12 cellular contexts compared by ENCODE assay signal in genomic region chr7:929311-929711, GRCh38. TPM values are rescaled to one million over a fixed set of nuclear protein-coding genes. Genes with fewer than 3 reads are reported as not detected.
DNase-seq lines count a peak whose midpoint lies in the region; ATAC-seq and TF ChIP-seq lines count a peak whose summit lies in the region.
"Had no signal": no experiment of that assay in that cellular context is flagged by ENCODE, and none has a peak within 500 bp of the region (broad histone marks: within the 10 kb centered on the region; RNA-seq: fewer than 3 reads in every experiment).

No MANE protein-coding gene starts in this region.

- DNase-seq in Right ventricle myocardium inferior (ENCODE audit: missing footprints) = peak; percentile 49
- no peak for DNase-seq in left ventricle myocardium inferior
- peak; percentile 79 for DNase-seq in mesenteric fat pad (ENCODE audit: low spot score)
- DNase-seq in esophagus squamous epithelium (lab: John Stamatoyannopoulos, UW) = no peak
- DNase-seq in NCI-H2029 treated with DMSO at 0.1 percent for 48 hours (lab: John Stamatoyannopoulos, UW) = no peak
- no peak for DNase-seq in H7
- DNase-seq: BE2C had no signal

- intact Hi-C loops in Right ventricle myocardium inferior (cut with DNase I) = no loop called here
- intact Hi-C loops in left ventricle myocardium inferior (cut with micrococcal nuclease) = no loop called here
- intact Hi-C loops in esophagus squamous epithelium (cut with DNase I) = no loop called here

- H3K9me3 ChIP-seq in left ventricle myocardium inferior (replicated peaks) (no peaks in the 10 kb centered on the region), esophagus squamous epithelium (no peaks in the 10 kb centered on the region)
- H3K9me3 ChIP-seq: BE2C had no signal

- H3K27me3 ChIP-seq in left ventricle myocardium inferior (ENCODE audit: low read depth) = peaks cover 6% of the 10 kb centered on the region
- H3K27me3 ChIP-seq in esophagus squamous epithelium = no peaks in the 10 kb centered on the region
- no peaks in the 10 kb centered on the region for H3K27me3 ChIP-seq in H7 (ENCODE audit: control insufficient read depth, insufficient read depth, low read length)
- H3K27me3 ChIP-seq: BE2C had no signal

- no peaks in the 10 kb centered on the region for H3K36me3 ChIP-seq in left ventricle myocardium inferior
- H3K36me3 ChIP-seq in esophagus squamous epithelium = no peaks in the 10 kb centered on the region
- no peaks in the 10 kb centered on the region for H3K36me3 ChIP-seq in H7 (replicated peaks; ENCODE audit: control insufficient read depth, insufficient read depth, low read length)
- H3K36me3 ChIP-seq: BE2C had no signal

- H3K27ac ChIP-seq in left ventricle myocardium inferior (replicated peaks) (no peak overlapping the region), angular gyrus (ENCODE audit: low read depth, low read length) (peak overlapping the region; percentile 99), temporal lobe (ENCODE audit: low read depth, low read length) (peak overlapping the region; percentile 99), esophagus squamous epithelium (peak overlapping the region in 1 of 4 donors; percentile 43)

- 81 to 86% methylated on average over 14 of the region's 14 CpGs for WGBS in esophagus squamous epithelium, 2 donors

- no peak for ATAC-seq in Right ventricle myocardium inferior

- TF ChIP-seq CTCF in left ventricle myocardium inferior (IDR thresholded peaks at IDR 0.05; ENCODE audit: borderline replicate concordance) = no peak
- no peak for TF ChIP-seq CTCF in esophagus squamous epithelium (IDR thresholded peaks at IDR 0.05)

- H3K4me1 ChIP-seq in left ventricle myocardium inferior (peaks cover 13% of the 10 kb centered on the region), esophagus squamous epithelium (peaks cover 0 to 31% (median 0%) of the 10 kb centered on the region in 3 donors)

- no peak for TF ChIP-seq POLR2A in esophagus squamous epithelium (IDR thresholded peaks at IDR 0.05)

- H3K4me3 ChIP-seq in left ventricle myocardium inferior (no peak overlapping the region), esophagus squamous epithelium (no peak overlapping the region), H7 (ENCODE audit: insufficient read depth, low read depth, low read length) (no peak overlapping the region)

RNA-seq across cellular contexts. Expression of gene ADAP1, which starts 25.2 kb away (rescaled TPM):
- total RNA-seq in Right ventricle myocardium inferior (10.0 TPM), left ventricle myocardium inferior (8.4 TPM), mesenteric fat pad (19.2 TPM), temporal lobe (32.0 TPM), esophagus squamous epithelium (10 to 100 TPM in 2 of 4 donors, 1 to 10 TPM in 2; 6.0 to 13.7 (median 9.9) TPM)
- total RNA-seq in H7 (2014; rRNA removed; shearing (Covaris generic)) = 4.9 and 5.0 TPM in 2 replicates

RNA-seq across cellular contexts. Expression of gene COX19, which starts 46.0 kb away (rescaled TPM):
- 8.2 TPM for total RNA-seq in Right ventricle myocardium inferior
- 8.5 TPM for total RNA-seq in left ventricle myocardium inferior
- 6.3 TPM for total RNA-seq in mesenteric fat pad
- total RNA-seq in temporal lobe = 13.3 TPM
- total RNA-seq in esophagus squamous epithelium = 10 to 100 TPM in 1 of 4 donors, 1 to 10 TPM in 3; 4.0 to 13.0 (median 6.9) TPM
- total RNA-seq in H7 (2014; rRNA removed; shearing (Covaris generic)) = 8.4 and 12.9 TPM in 2 replicates

RNA-seq across cellular contexts. Expression of gene GET4, which starts 53.0 kb away (rescaled TPM):
- 19.1 TPM for total RNA-seq in Right ventricle myocardium inferior
- 22.9 TPM for total RNA-seq in left ventricle myocardium inferior
- 29.8 TPM for total RNA-seq in mesenteric fat pad
- total RNA-seq in temporal lobe = 17.7 TPM
- 10 to 100 TPM; 22.3 to 29.6 (median 27.8) TPM for total RNA-seq in esophagus squamous epithelium
- total RNA-seq in H7 (2014; rRNA removed; shearing (Covaris generic)) = 50.8 and 61.9 TPM in 2 replicates

RNA-seq across cellular contexts. Expression of gene CYP2W1, which starts 53.7 kb away (rescaled TPM):
- total RNA-seq in Right ventricle myocardium inferior = not detected
- total RNA-seq in left ventricle myocardium inferior = not detected
- total RNA-seq in mesenteric fat pad = not detected
- total RNA-seq in temporal lobe = not detected
- total RNA-seq in esophagus squamous epithelium = under 1 TPM in 1 of 4 donors, not detected in 3; 0.76 TPM
- total RNA-seq in H7 (2014; rRNA removed; shearing (Covaris generic)) = not detected in 2 replicates
- total RNA-seq: endothelial cell of umbilical vein, H1, occipital lobe had no signal

Comparison
In these comparisons a context has a peak if more than half of its experiments do, and no peak if none do; other contexts are left out.
1. DNase-seq: peak in Right ventricle myocardium inferior (single experiment) and mesenteric fat pad (single experiment); none in left ventricle myocardium inferior (single experiment), esophagus squamous epithelium (single experiment), NCI-H2029 treated with DMSO at 0.1 percent for 48 hours (single experiment) and H7 (single experiment).